8 cellular contexts compared by ENCODE assay signal in genomic region chr2:224778474-224778877, GRCh38.
DNase-seq lines count a peak whose midpoint lies in the region; ATAC-seq and TF ChIP-seq lines count a peak whose summit lies in the region.

No MANE protein-coding gene starts in this region.

- peak; percentile 68 for DNase-seq in DND-41
- peak; percentile 88 for DNase-seq in NAMALWA (ENCODE audit: low spot score)
- peak; percentile 80 to 81 for DNase-seq in cardiac fibroblast (ENCODE audit: low read depth in 2 of 2)
- no peak for DNase-seq in lower lobe of right lung
- peak; percentile 9 to 24 for DNase-seq in stimulated activated CD8-positive, alpha-beta memory T cell treated with anti-CD3 and anti-CD28 coated beads, Interleukin-2, amount 100 ng/mL, for 1 hour (ENCODE audit: low read depth in 2 of 2)

- H2AFZ ChIP-seq in DND-41 (ENCODE audit: low read depth, low read length): no peak overlapping the region

- H3K4me2 ChIP-seq in DND-41 (ENCODE audit: insufficient read depth, low read length): no peak overlapping the region

- TF ChIP-seq CTCF in DND-41 (IDR thresholded peaks at IDR 0.05; ENCODE audit: borderline replicate concordance, extremely low read depth, low read length, poor library complexity, severe bottlenecking) (peak; percentile 88), WI38 (IDR thresholded peaks at IDR 0.05; ENCODE audit: low read depth, low read length) (peak; percentile 58), cardiac fibroblast (IDR thresholded peaks at IDR 0.05; ENCODE audit: low read depth, low read length) (peak; percentile 63), lower lobe of right lung (IDR thresholded peaks at IDR 0.05) (peak; percentile 82)

- no peaks in the 10 kb centered on the region for H3K79me2 ChIP-seq in DND-41 (ENCODE audit: insufficient read depth, low read length)

- H3K9me3 ChIP-seq in DND-41 (ENCODE audit: insufficient read depth, low read length, severe bottlenecking): no peaks in the 10 kb centered on the region
- H3K9me3 ChIP-seq in lower lobe of right lung: no peaks in the 10 kb centered on the region

- H3K27me3 ChIP-seq in DND-41 (ENCODE audit: insufficient read depth, low read length, poor library complexity) (no peaks in the 10 kb centered on the region), lower lobe of right lung (ENCODE audit: low read depth) (no peaks in the 10 kb centered on the region)

- H4K20me1 ChIP-seq in DND-41 (ENCODE audit: insufficient read depth, low read length): no peaks in the 10 kb centered on the region

- intact Hi-C loops in lower lobe of right lung (cut with DNase I): no loop called here

- no peak overlapping the region for H3K9ac ChIP-seq in DND-41 (ENCODE audit: low read depth, low read length)

- H3K27ac ChIP-seq in DND-41 (ENCODE audit: low read length): no peak overlapping the region
- no peak overlapping the region for H3K27ac ChIP-seq in lower lobe of right lung

- peaks cover 24% of the 10 kb centered on the region for H3K36me3 ChIP-seq in DND-41 (ENCODE audit: insufficient read depth, low read length)
- H3K36me3 ChIP-seq in lower lobe of right lung: peaks cover 13% of the 10 kb centered on the region

- peak; percentile 78 for ATAC-seq in DND-41 (ENCODE audit: insufficient read depth, low read depth)
- peak; percentile 59 for ATAC-seq in GM21367 (IDR thresholded peaks at IDR 0.05; ENCODE audit: unreplicated experiment)
- ATAC-seq in lower lobe of right lung: no peak
- ATAC-seq in HG03565 (IDR thresholded peaks at IDR 0.05; ENCODE audit: unreplicated experiment): no peak

- H3K4me1 ChIP-seq in DND-41 (ENCODE audit: insufficient read depth, low read length): no peaks in the 10 kb centered on the region
- H3K4me1 ChIP-seq in lower lobe of right lung: no peaks in the 10 kb centered on the region

- no peak overlapping the region for H3K4me3 ChIP-seq in DND-41 (ENCODE audit: low read depth in 1 of 2, low read length in 2 of 2)
- H3K4me3 ChIP-seq in WI38 (ENCODE audit: low read depth, low read length): no peak overlapping the region
- H3K4me3 ChIP-seq in cardiac fibroblast (replicated peaks in 1 of 2; ENCODE audit: low read depth in 2 of 2, low read length in 2 of 2): no peak overlapping the region
- no peak overlapping the region for H3K4me3 ChIP-seq in lower lobe of right lung

Comparison
In these comparisons a context has a peak if more than half of its experiments do, and no peak if none do; other contexts are left out.
1. ATAC-seq: peak in DND-41 (single experiment) and GM21367 (single experiment); none in lower lobe of right lung (0 of 2) and HG03565 (single experiment).
2. Peak in every context shown above with its lines, with median percentiles within 50 percentile points of each other: CTCF ChIP-seq.